In genomic region chr5:63233906-63234305, GRCh38 we compare ENCODE assay signal across 27 cellular contexts.
DNase-seq lines count a peak whose midpoint lies in the region; ATAC-seq and TF ChIP-seq lines count a peak whose summit lies in the region.
"Had no signal": no experiment of that assay in that cellular context is flagged by ENCODE, and none has a peak within 500 bp of the region (broad histone marks: within the 10 kb centered on the region; RNA-seq: fewer than 3 reads in every experiment).

No MANE protein-coding gene starts in this region.

- TF ChIP-seq EP300 in ovary (IDR thresholded peaks at IDR 0.05) = no peak

- peak; percentile 92 for ATAC-seq in sciatic nerve
- no peak for ATAC-seq in GM19035 (IDR thresholded peaks at IDR 0.05; ENCODE audit: unreplicated experiment)
- ATAC-seq: activated naive CD4-positive, alpha-beta T cell treated with anti-CD3 and anti-CD28 coated beads, Interleukin-2, amount 50 U/mL, for 72 hours; body of pancreas; effector memory CD8-positive, alpha-beta T cell; esophagus mucosa; left colon; Panc1; stimulated activated naive B cell treated with anti-CD40 and anti-IgM and Interleukin-4, amounts not matched to agents 10 μg/mL and 1 μg/mL and 100 μg/mL, for 72 hours; T-cell had no signal

- intact Hi-C loops in sciatic nerve (cut with DNase I) (no loop called here), ovary (cut with DNase I) (no loop called here), lower leg skin (cut with DNase I; ENCODE audit: low total_unique reads) (no loop called here)

- H3K79me2 ChIP-seq in GM23248 (ENCODE audit: insufficient read depth) = no peaks in the 10 kb centered on the region

- no peak overlapping the region for H3K27ac ChIP-seq in GM23248
- peak overlapping the region in 1 of 2 donors; percentile 39 for H3K27ac ChIP-seq in ovary
- H3K27ac ChIP-seq: body of pancreas, C4-2B had no signal

- no peak overlapping the region for H3K9ac ChIP-seq in GM23248

- H3K4me3 ChIP-seq in GM23248 (no peak overlapping the region), astrocyte of the spinal cord (ENCODE audit: low read depth, low read length) (no peak overlapping the region), ovary (no peak overlapping the region), lower leg skin (ENCODE audit: low read depth, poor library complexity, severe bottlenecking) (no peak overlapping the region)
- H3K4me3 ChIP-seq: body of pancreas had no signal

- H3K4me1 ChIP-seq in GM23248 (ENCODE audit: insufficient read depth) = no peaks in the 10 kb centered on the region
- H3K4me1 ChIP-seq in ovary (ENCODE audit: insufficient read depth) = no peaks in the 10 kb centered on the region
- H3K4me1 ChIP-seq: body of pancreas had no signal

- in situ Hi-C loops in GM23248 (cut with MboI) (no loop called here), astrocyte of the spinal cord (cut with HindIII; ENCODE audit: low sequenced_read_pairs) (no loop called here)

- no peaks in the 10 kb centered on the region for H3K9me3 ChIP-seq in GM23248 (ENCODE audit: low read depth)
- H3K9me3 ChIP-seq in ovary = no peaks in the 10 kb centered on the region
- H3K9me3 ChIP-seq: body of pancreas had no signal

- 11 to 16% methylated on average over 3 of the region's 3 CpGs for WGBS in GM23248 (ENCODE audit: low coverage in 1 of 2, low lambda C conversion rate in 2 of 2, missing lambda C conversion rate in 2 of 2), 2 experiments
- 3 to 6% (median 5%) methylated on average over 3 of the region's 3 CpGs for WGBS in ovary, 3 donors
- WGBS in lower leg skin, 2 donors = 35 to 36% methylated on average over 3 of the region's 3 CpGs

- H2AFZ ChIP-seq in GM23248 = no peak overlapping the region

- no peaks in the 10 kb centered on the region; the same call in 1 of the 2 replicates for H3K9me2 ChIP-seq in GM23248 (ENCODE audit: insufficient read depth)

- DNase-seq in GM23248 (peak; percentile 46), astrocyte of the spinal cord (ENCODE audit: low read depth, low spot score) (peak; percentile 22), fibroblast of the conjunctiva (ENCODE audit: low read depth) (peak; percentile 17), sciatic nerve (ENCODE audit: low spot score) (no peak), Ammon's horn (ENCODE audit: low spot score) (no peak), ovary (no peak), lower leg skin (ENCODE audit: low spot score in 2 of 2) (no peak)
- DNase-seq: activated CD4-positive, alpha-beta memory T cell treated with anti-CD3 and anti-CD28 coated beads for 36 hours; activated CD4-positive, CD25-positive, alpha-beta regulatory T cell; activated CD8-positive, alpha-beta memory T cell treated with anti-CD3 and anti-CD28 coated beads, Interleukin-2, amount 50 U/mL, for 48 hours; body of pancreas; effector memory CD8-positive, alpha-beta T cell; EL; left colon; mesendoderm; NCI-H1105 treated with DMSO at 0.1 percent for 48 hours; NCI-H2081 treated with DMSO at 0.1 percent for 48 hours; NK-92 treated with Interleukin-12 subunit alpha and Interleukin-12 subunit beta, amount 100 ng/mL, for 24 hours; SHP77 treated with DMSO at 0.1 percent for 48 hours; stimulated activated CD4-positive, alpha-beta T cell treated with anti-CD3 and anti-CD28 coated beads, Interleukin-4, amount 100 ng/mL, for 1 hour; stimulated activated naive B cell treated with anti-CD40 and anti-IgM and Interleukin-4, amounts not matched to agents 10 μg/mL and 1 μg/mL and 100 μg/mL, for 72 hours; T-cell had no signal

- no peak for TF ChIP-seq CTCF in astrocyte of the spinal cord (IDR thresholded peaks at IDR 0.05; ENCODE audit: low read depth, low read length)
- TF ChIP-seq CTCF in ovary (IDR thresholded peaks at IDR 0.05) = no peak
- TF ChIP-seq CTCF in lower leg skin (IDR thresholded peaks at IDR 0.05) = no peak

- H3K36me3 ChIP-seq in GM23248 (ENCODE audit: low read depth) (no peaks in the 10 kb centered on the region), ovary (no peaks in the 10 kb centered on the region)

- no peaks in the 10 kb centered on the region for H3F3A ChIP-seq in GM23248 (ENCODE audit: insufficient read depth)

- H4K20me1 ChIP-seq in GM23248 (ENCODE audit: insufficient read depth) = no peaks in the 10 kb centered on the region

- H3K27me3 ChIP-seq in GM23248 (replicated peaks; ENCODE audit: insufficient read depth) = no peaks in the 10 kb centered on the region
- no peaks in the 10 kb centered on the region for H3K27me3 ChIP-seq in ovary
- H3K27me3 ChIP-seq: body of pancreas had no signal

- TF ChIP-seq POLR2A in ovary (IDR thresholded peaks at IDR 0.05) = no peak
- no peak for TF ChIP-seq POLR2A in lower leg skin (IDR thresholded peaks at IDR 0.05)

- H3K4me2 ChIP-seq in GM23248 (ENCODE audit: unreplicated experiment) = peak overlapping the region; percentile 9

Comparison
In these comparisons a context has a peak if more than half of its experiments do, and no peak if none do; other contexts are left out.
1. DNase-seq: peak in GM23248 (single experiment), astrocyte of the spinal cord (single experiment) and fibroblast of the conjunctiva (single experiment); none in sciatic nerve (single experiment), Ammon's horn (single experiment), ovary (0 of 5) and lower leg skin (0 of 2).